13 cellular contexts compared by ENCODE assay signal in the genomic region with DNA sequence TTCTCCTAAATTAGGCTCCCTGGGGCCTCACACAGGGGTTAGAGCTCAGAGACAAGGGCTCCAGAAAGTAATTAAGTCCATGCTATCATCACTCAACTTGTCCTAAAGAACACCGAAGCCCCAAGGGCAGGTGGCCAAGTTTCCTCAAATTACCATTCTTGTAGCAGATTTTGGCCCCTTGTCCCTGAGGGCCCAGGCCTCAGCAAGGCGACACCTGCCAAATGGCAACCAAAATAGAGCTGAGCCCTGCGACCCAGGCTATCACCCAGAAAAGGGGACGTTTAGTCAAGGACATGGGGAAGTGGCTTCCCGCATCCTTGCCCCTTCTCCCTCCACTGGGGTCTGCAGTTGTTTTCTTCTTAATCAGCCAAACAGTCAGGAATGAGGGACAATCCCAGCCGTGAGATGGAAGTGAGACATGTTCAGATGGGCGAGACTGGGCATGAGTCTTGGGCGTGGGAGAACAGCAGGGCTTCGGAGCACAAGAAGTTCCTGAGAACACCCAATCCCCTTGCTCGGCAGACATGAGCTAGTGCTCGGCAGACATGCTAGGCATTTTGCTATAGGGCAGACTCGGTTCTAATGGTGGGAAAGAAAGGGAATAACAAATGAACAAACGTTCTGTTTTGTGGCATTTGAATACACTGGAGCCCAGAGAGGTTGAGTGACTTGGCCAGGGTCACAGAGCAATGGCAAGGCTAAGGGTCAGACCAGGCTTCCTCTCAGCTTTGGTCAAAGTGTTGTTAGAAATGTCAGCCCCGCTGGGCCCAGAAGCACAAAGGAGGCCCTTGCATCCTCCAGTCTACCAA.
"Had no signal": no experiment of that assay in that cellular context is flagged by ENCODE, and none has a peak within 500 bp of the region (broad histone marks: within the 10 kb centered on the region; RNA-seq: fewer than 3 reads in every experiment).

No MANE protein-coding gene starts in this region.

- H3K9me3 ChIP-seq: stomach, uterus had no signal

- H3K4me1 ChIP-seq: uterus had no signal

- H3K4me3 ChIP-seq: SK-N-MC, stomach, uterus had no signal

- ATAC-seq: activated CD8-positive, alpha-beta T cell treated with anti-CD3 and anti-CD28 coated beads, Interleukin-2, amount 10 ng/mL, durations not matched to agents 7 days and 5 days; T-cell had no signal

- H3K27ac ChIP-seq: SK-N-MC, stomach, uterus, WERI-Rb-1 had no signal

- H3K27me3 ChIP-seq: stomach, uterus had no signal

- DNase-seq: activated CD4-positive, alpha-beta T cell treated with anti-CD3 and anti-CD28 coated beads for 4 hours; activated CD8-positive, alpha-beta T cell treated with anti-CD3 and anti-CD28 coated beads, Interleukin-2, amount 10 ng/mL, durations not matched to agents 7 days and 5 days; activated naive CD4-positive, alpha-beta T cell treated with anti-CD3 and anti-CD28 coated beads, Interleukin-2, amount 50 U/mL, for 16 hours; effector memory CD4-positive, alpha-beta T cell; erythroblast; naive B cell; occipital lobe; stimulated activated CD4-positive, alpha-beta T cell treated with anti-CD3 and anti-CD28 coated beads, Interleukin-4, amount 100 ng/mL, for 4 hours; stomach; T-cell; uterus; WERI-Rb-1 had no signal

- H3K36me3 ChIP-seq: stomach, uterus, WERI-Rb-1 had no signal
